In the genomic region with DNA sequence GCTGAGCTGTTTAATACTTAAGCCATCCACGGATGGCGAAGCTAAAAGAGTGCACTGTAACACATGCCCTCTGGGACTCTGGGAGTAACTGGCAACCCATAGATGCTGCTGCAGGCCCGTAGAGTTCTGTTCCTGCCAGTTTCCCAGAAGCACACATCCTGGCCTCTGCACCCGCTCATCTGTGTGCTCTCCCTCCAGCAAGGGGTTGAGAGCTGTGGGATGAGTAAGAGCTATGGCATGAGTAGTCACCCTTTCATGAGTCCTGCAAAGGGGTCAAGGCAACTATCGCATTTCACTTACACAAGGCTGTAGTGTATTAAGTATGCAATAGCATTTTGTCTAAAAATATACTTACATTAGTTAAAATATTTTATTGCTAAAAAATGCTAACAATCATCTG, we compare ENCODE assay signal across 22 cellular contexts.
A peak's percentile ranks its signal among the peaks of the same experiment; 100 is the strongest.
DNase-seq lines count a peak whose midpoint lies in the region; ATAC-seq, FAIRE-seq and TF ChIP-seq lines count a peak whose summit lies in the region.
"Had no signal": no experiment of that assay in that cellular context is flagged by ENCODE, and none has a peak within 500 bp of the region (broad histone marks: within the 10 kb centered on the region; RNA-seq: fewer than 3 reads in every experiment).

No MANE protein-coding gene starts in this region.

- intact Hi-C loops in stomach (cut with DNase I; ENCODE audit: low total_unique reads): no loop called here

- ATAC-seq in foreskin keratinocyte: peak; percentile 10
- no peak for ATAC-seq in HG02763 (IDR thresholded peaks at IDR 0.05; ENCODE audit: unreplicated experiment)
- ATAC-seq: stimulated activated naive CD8-positive, alpha-beta T cell treated with anti-CD3 and anti-CD28 coated beads, Interleukin-15, amount 100 ng/mL, for 72 hours had no signal

- FAIRE-seq in HTR-8/SVneo (lab: Jason Lieb, UNC): no peak

- H3K4me3 ChIP-seq in skeletal muscle cell (ENCODE audit: low read depth, low read length) (no peak overlapping the region), stomach (no peak overlapping the region)
- H3K4me3 ChIP-seq: dorsolateral prefrontal cortex, GM23248 had no signal

- TF ChIP-seq CTCF in foreskin keratinocyte (conservative IDR thresholded peaks at IDR 0.05): no peak
- no peak for TF ChIP-seq CTCF in stomach (IDR thresholded peaks at IDR 0.05)

- no peaks in the 10 kb centered on the region for H3K4me1 ChIP-seq in foreskin keratinocyte
- no peaks in the 10 kb centered on the region for H3K4me1 ChIP-seq in stomach

- H3K27me3 ChIP-seq in foreskin keratinocyte (no peaks in the 10 kb centered on the region), stomach (no peaks in the 10 kb centered on the region)
- H3K27me3 ChIP-seq: dorsolateral prefrontal cortex had no signal

- TF ChIP-seq POLR2A in stomach (IDR thresholded peaks at IDR 0.05): no peak

- H3K9me3 ChIP-seq in stomach: no peaks in the 10 kb centered on the region

- DNase-seq in HTR-8/SVneo (ENCODE audit: insufficient read length, low spot score) (peak; percentile 7), astrocyte of the hippocampus (ENCODE audit: low read depth, low spot score) (peak; percentile 9), foreskin keratinocyte (peak in 1 of 2 donors; percentile 4), skeletal muscle cell (ENCODE audit: low read depth) (peak; percentile 76), stomach (no peak), NCI-H2029 treated with DMSO at 0.1 percent for 48 hours (lab: John Stamatoyannopoulos, UW) (no peak)
- DNase-seq in stimulated activated CD4-positive, alpha-beta T cell treated with anti-CD3 and anti-CD28 coated beads, Interleukin-1b, Interleukin-23, amount 100 ng/mL, for 48 hours: no peak
- DNase-seq: activated CD4-positive, alpha-beta T cell treated with anti-CD3 and anti-CD28 coated beads for 4 hours; activated effector memory CD4-positive, alpha-beta T cell treated with Interleukin-2 at 50 U/mL for 16 hours; COR-L47; dorsolateral prefrontal cortex; EL; erythroblast; GM23248; head of caudate nucleus; immature natural killer cell; naive B cell; NCI-H1694 treated with DMSO at 0.1 percent for 48 hours; NCI-H2227 treated with DMSO at 0.1 percent for 48 hours; NK-92 treated with Interleukin-12 subunit alpha and Interleukin-12 subunit beta, amount 100 ng/mL, for 24 hours; stimulated activated naive CD8-positive, alpha-beta T cell treated with anti-CD3 and anti-CD28 coated beads, Interleukin-15, amount 100 ng/mL, for 72 hours had no signal

- WGBS in stomach, 5 donors: 83 to 97% (median 92%) methylated on average over 5 of the region's 5 CpGs

- no peaks in the 10 kb centered on the region for H3K36me3 ChIP-seq in stomach

- H3K27ac ChIP-seq in foreskin keratinocyte (no peak overlapping the region), stomach (no peak overlapping the region)
- H3K27ac ChIP-seq: dorsolateral prefrontal cortex, GM23248 had no signal

- no peak for TF ChIP-seq EP300 in stomach (IDR thresholded peaks at IDR 0.05)

Comparison
In these comparisons a context has a peak if more than half of its experiments do, and no peak if none do; other contexts are left out.
1. DNase-seq: peak in HTR-8/SVneo (single experiment), astrocyte of the hippocampus (single experiment) and skeletal muscle cell (single experiment); none in stomach (single experiment), stimulated activated CD4-positive, alpha-beta T cell treated with anti-CD3 and anti-CD28 coated beads, Interleukin-1b, Interleukin-23, amount 100 ng/mL, for 48 hours (single experiment) and NCI-H2029 treated with DMSO at 0.1 percent for 48 hours (single experiment).